1 cellular context compared by ENCODE assay signal in genomic region chr1:146001734-146002133, GRCh38.
TF ChIP-seq lines count a peak whose summit lies in the region.

No MANE protein-coding gene starts in this region.

TF ChIP-seq in K562, 482 proteins besides CTCF, POLR2A, EP300 and RAD21:
- no peak for TF ChIP-seq ZNF449 (CRISPR knock-in tag; IDR thresholded peaks at IDR 0.05)
